8 cellular contexts compared by ENCODE assay signal in the genomic region with DNA sequence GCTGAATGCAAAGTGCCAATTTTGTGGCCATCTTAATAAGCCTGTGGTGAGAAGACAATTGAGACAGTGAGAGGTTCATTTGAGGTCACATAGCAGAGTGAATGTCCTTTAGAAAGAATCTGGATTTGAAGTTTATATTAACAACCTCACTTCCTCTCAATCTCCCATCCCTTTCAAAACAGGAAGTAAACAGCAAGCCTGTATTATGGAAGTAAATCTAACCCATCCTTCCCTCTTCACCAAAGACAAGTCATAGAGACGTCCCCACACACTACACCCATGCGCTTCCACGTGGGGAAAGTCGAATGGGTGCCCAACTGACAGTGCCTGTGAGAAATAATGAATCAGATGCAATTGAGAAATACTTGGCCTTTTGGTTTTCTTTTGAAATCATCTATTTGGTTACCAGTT. TPM values are rescaled to one million over a fixed set of nuclear protein-coding genes. Genes with fewer than 3 reads are reported as not detected.
DNase-seq lines count a peak whose midpoint lies in the region.

No MANE protein-coding gene starts in this region.

- peak overlapping the region; percentile 50 to 91 (median 82) for H3K27ac Mint-ChIP-seq in immature natural killer cell

- H3K9me3 Mint-ChIP-seq in immature natural killer cell = no peaks in the 10 kb centered on the region

- no peak overlapping the region for H3K27ac ChIP-seq in effector memory CD4-positive, alpha-beta T cell (ENCODE audit: insufficient read depth, low read length, poor library complexity, severe bottlenecking)

- peaks cover 37% of the 10 kb centered on the region for H3K4me1 ChIP-seq in effector memory CD4-positive, alpha-beta T cell (ENCODE audit: control insufficient read depth, insufficient read depth, low read length, poor library complexity, severe bottlenecking)

- H3K9me3 ChIP-seq in effector memory CD4-positive, alpha-beta T cell (ENCODE audit: control insufficient read depth, low read length) = no peaks in the 10 kb centered on the region

- H3K27me3 ChIP-seq in effector memory CD4-positive, alpha-beta T cell (replicated peaks; ENCODE audit: control insufficient read depth, insufficient read depth, low read length, poor library complexity, severe bottlenecking) = no peaks in the 10 kb centered on the region

- peak; percentile 68 for DNase-seq in KBM-7
- peak; percentile 74 for DNase-seq in activated CD8-positive, alpha-beta memory T cell treated with anti-CD3 and anti-CD28 coated beads for 24 hours
- peak; percentile 16 to 24 (median 20) for DNase-seq in immature natural killer cell
- peak; percentile 53 to 56 for DNase-seq in stimulated activated CD8-positive, alpha-beta memory T cell treated with anti-CD3 and anti-CD28 coated beads, Interleukin-15, amount 100 ng/mL, for 48 hours (ENCODE audit: low read depth in 2 of 2)
- DNase-seq in NCI-H2107 treated with DMSO at 0.1 percent for 48 hours (lab: John Stamatoyannopoulos, UW; ENCODE audit: unreplicated experiment) = no peak
- no peak for DNase-seq in effector memory CD4-positive, alpha-beta T cell
- no peak for DNase-seq in HUDEP-2 (lab: John Stamatoyannopoulos, UW; ENCODE audit: unreplicated experiment in 76 of 76)
- no peak for DNase-seq in iPS-NIHi11 (ENCODE audit: low spot score)

- H3K4me1 Mint-ChIP-seq in immature natural killer cell = peaks cover 88 to 95% of the 10 kb centered on the region in 2 donors

- peaks cover 11% of the 10 kb centered on the region for H3K36me3 ChIP-seq in effector memory CD4-positive, alpha-beta T cell (ENCODE audit: control insufficient read depth, insufficient read depth, low read length)

- in situ Hi-C loops in KBM-7 (cut with MboI; ENCODE audit: low pct_unique_long_range_greater_than_20kb, low sequenced_read_pairs) = no loop called here

- H3K36me3 Mint-ChIP-seq in immature natural killer cell = peaks cover 0 to 2% (median 0%) of the 10 kb centered on the region in 3 donors

- no peak overlapping the region for H3K4me3 ChIP-seq in effector memory CD4-positive, alpha-beta T cell (ENCODE audit: insufficient read depth, low read depth, low read length, poor library complexity, severe bottlenecking)

- peak overlapping the region; percentile 47 to 78 (median 69) for H3K4me3 Mint-ChIP-seq in immature natural killer cell

- peaks cover 0 to 3% (median 2%) of the 10 kb centered on the region in 3 donors for H3K27me3 Mint-ChIP-seq in immature natural killer cell (ENCODE audit: low read depth in 3 of 3)

RNA-seq across cellular contexts. Expression of gene CCND3, which starts 28.8 kb away (rescaled TPM):
- polyA plus RNA-seq in immature natural killer cell = 1,000 to 10,000 TPM in 2 of 3 donors, 100 to 1,000 TPM in 1; 782 to 1,087 (median 1,041) TPM

RNA-seq across cellular contexts. Expression of gene BYSL, which starts 49.1 kb away (rescaled TPM):
- polyA plus RNA-seq in immature natural killer cell = 10 to 100 TPM; 10.1 to 16.5 (median 15.9) TPM

RNA-seq across cellular contexts. Expression of gene MED20, which starts 49.5 kb away (rescaled TPM):
- polyA plus RNA-seq in immature natural killer cell = 10 to 100 TPM in 2 of 3 donors, 1 to 10 TPM in 1; 5.9 to 11.5 (median 11.2) TPM

Comparison
In these comparisons a context has a peak if more than half of its experiments do, and no peak if none do; other contexts are left out.
1. DNase-seq: peak in KBM-7 (single experiment), activated CD8-positive, alpha-beta memory T cell treated with anti-CD3 and anti-CD28 coated beads for 24 hours (single experiment), immature natural killer cell (3 of 3) and stimulated activated CD8-positive, alpha-beta memory T cell treated with anti-CD3 and anti-CD28 coated beads, Interleukin-15, amount 100 ng/mL, for 48 hours (2 of 2); none in NCI-H2107 treated with DMSO at 0.1 percent for 48 hours (single experiment), effector memory CD4-positive, alpha-beta T cell (0 of 3), HUDEP-2 (0 of 76) and iPS-NIHi11 (single experiment).